8 cellular contexts compared by ENCODE assay signal in the genomic region with DNA sequence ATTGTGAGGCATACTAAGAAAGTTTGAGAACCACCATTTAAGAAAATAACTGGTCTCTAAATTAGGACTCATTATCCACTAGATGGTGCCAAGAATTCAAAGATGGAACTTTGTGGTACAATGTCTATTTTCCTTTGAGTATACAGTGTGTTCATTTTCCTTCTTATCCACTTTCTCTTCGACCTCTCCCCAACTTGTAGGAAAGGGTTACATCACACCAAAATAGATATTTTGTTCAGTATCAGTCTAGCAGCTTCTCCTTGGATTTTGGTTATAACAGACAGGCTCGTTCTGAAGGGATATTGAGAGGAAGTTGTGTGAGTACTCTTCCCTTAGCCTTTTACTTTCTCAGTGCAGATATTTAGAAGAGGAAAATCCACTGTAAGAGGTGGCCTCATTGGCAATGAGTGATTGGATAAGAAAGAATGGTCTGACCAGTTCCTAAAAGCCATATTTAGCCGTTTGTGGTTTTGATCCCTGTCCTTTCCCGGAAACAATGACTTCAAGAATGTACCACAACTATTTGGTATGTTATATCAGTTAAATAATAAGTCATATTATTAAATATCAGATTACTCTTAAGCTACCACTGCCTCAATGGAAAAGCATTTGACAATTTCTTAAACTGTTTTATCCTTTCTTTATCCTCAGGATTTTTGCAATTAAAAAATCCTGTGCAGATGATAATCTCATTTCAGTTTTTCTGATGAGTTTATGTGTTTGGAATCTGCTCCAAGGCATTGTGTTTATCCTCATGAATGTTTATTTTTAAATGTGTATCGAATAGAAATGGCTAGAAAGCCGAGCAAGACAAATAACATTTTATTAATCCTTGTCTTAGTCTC.
A peak's percentile ranks its signal among the peaks of the same experiment; 100 is the strongest.
DNase-seq lines count a peak whose midpoint lies in the region; ATAC-seq and TF ChIP-seq lines count a peak whose summit lies in the region.

No MANE protein-coding gene starts in this region.

- H3K9me3 Mint-ChIP-seq in GM23338 (no peaks in the 10 kb centered on the region), immature natural killer cell (no peaks in the 10 kb centered on the region)

- H3K79me2 ChIP-seq in GM23338 (replicated peaks; ENCODE audit: insufficient read depth), result no peaks in the 10 kb centered on the region

- H3K4me1 ChIP-seq in GM23338 (ENCODE audit: insufficient read depth) (peaks cover 7% of the 10 kb centered on the region), body of pancreas (no peaks in the 10 kb centered on the region), spleen (peaks cover 0 to 9% (median 6%) of the 10 kb centered on the region in 6 donors)

- no peaks in the 10 kb centered on the region; the same call in 1 of the 2 replicates for H3K9me2 ChIP-seq in GM23338 (ENCODE audit: insufficient read depth)

- no peak overlapping the region for H3K27ac ChIP-seq in GM23338 (ENCODE audit: low read depth)
- H3K27ac ChIP-seq in body of pancreas, result peak overlapping the region in 2 of 4 donors; percentile 20 to 49
- H3K27ac ChIP-seq in spleen, result peak overlapping the region in 5 of 8 donors; percentile 29 to 53 (median 29)

- DNase-seq in D341Med (ENCODE audit: low spot score) (peak; percentile 34), GM23338 (ENCODE audit: low spot score) (peak; percentile 45), NCI-H748 treated with DMSO at 0.1 percent for 48 hours (lab: John Stamatoyannopoulos, UW) (peak; percentile 34), body of pancreas (no peak), immature natural killer cell (peak in 2 of 3 donors; percentile 26 to 41), spleen (no peak), iPS-NIHi7 (ENCODE audit: extremely low spot score) (no peak)

- H4K20me1 ChIP-seq in GM23338 (replicated peaks; ENCODE audit: insufficient read depth), result no peaks in the 10 kb centered on the region

- H3K36me3 ChIP-seq in GM23338 (ENCODE audit: insufficient read depth) (no peaks in the 10 kb centered on the region), body of pancreas (replicated peaks in 1 of 2; ENCODE audit: insufficient read depth in 1 of 2, low read depth in 2 of 2) (no peaks in the 10 kb centered on the region), spleen (no peaks in the 10 kb centered on the region)

- H3K4me1 Mint-ChIP-seq in GM23338, result peaks cover 21% of the 10 kb centered on the region
- peaks cover 13 to 19% of the 10 kb centered on the region in 2 donors for H3K4me1 Mint-ChIP-seq in immature natural killer cell

- no peak overlapping the region for H3K4me2 ChIP-seq in GM23338

- ATAC-seq in GM23338 (no peak), body of pancreas (peak; percentile 79), HG03460 (IDR thresholded peaks at IDR 0.05; ENCODE audit: unreplicated experiment) (no peak)

- H3K27ac Mint-ChIP-seq in GM23338 (peak overlapping the region; percentile 3; the same call in 1 of the 2 replicates), immature natural killer cell (peak overlapping the region in 2 of 6 donors; percentile 10 to 14)

- H3K9me3 ChIP-seq in body of pancreas, result no peaks in the 10 kb centered on the region
- no peaks in the 10 kb centered on the region for H3K9me3 ChIP-seq in spleen

- no peaks in the 10 kb centered on the region for H3F3A ChIP-seq in GM23338 (replicated peaks; ENCODE audit: low read depth)

- H3K4me3 ChIP-seq in GM23338 (no peak overlapping the region), body of pancreas (no peak overlapping the region), spleen (peak overlapping the region in 1 of 8 donors; percentile 41)

- intact Hi-C loops in body of pancreas (cut with DNase I), result loop anchor here (5.0 kb wide), 1 partner anchor 183 kb away; no protein-coding TSS in a partner anchor
- intact Hi-C loops in spleen (cut with DNase I; ENCODE audit: low total_unique reads), result loop anchor here (5.0 kb wide), 1 partner anchor 183 kb away; no protein-coding TSS in a partner anchor

- 43 to 47% methylated on average over 6 of the region's 6 CpGs for WGBS in body of pancreas, 2 donors
- WGBS in spleen, 5 donors, result 33 to 40% (median 35%) methylated on average over 6 of the region's 6 CpGs

- H3K4me3 Mint-ChIP-seq in GM23338, result no peak overlapping the region
- peak overlapping the region in 4 of 5 donors; percentile 3 to 68 (median 40) for H3K4me3 Mint-ChIP-seq in immature natural killer cell

- H3K27me3 Mint-ChIP-seq in GM23338 (ENCODE audit: insufficient read depth, low read depth, poor library complexity) (no peaks in the 10 kb centered on the region), immature natural killer cell (ENCODE audit: low read depth in 3 of 3) (peaks cover 0 to 7% (median 0%) of the 10 kb centered on the region in 3 donors)

- H3K36me3 Mint-ChIP-seq in GM23338 (ENCODE audit: low read depth) (no peaks in the 10 kb centered on the region), immature natural killer cell (no peaks in the 10 kb centered on the region)

- TF ChIP-seq CTCF in GM23338 (conservative IDR thresholded peaks at IDR 0.05; ENCODE audit: low read depth in 2 of 2) (peak; percentile 61 to 69), body of pancreas (IDR thresholded peaks at IDR 0.05) (peak; percentile 30 to 79 (median 72)), spleen (IDR thresholded peaks at IDR 0.05 in 8 of 11, conservative IDR thresholded peaks at IDR 0.05 in 3 of 11) (peak in 9 of 11 experiments; percentile 24 to 67 (median 43))

- no peak for TF ChIP-seq POLR2A in body of pancreas (IDR thresholded peaks at IDR 0.05)
- TF ChIP-seq POLR2A in spleen (IDR thresholded peaks at IDR 0.05), result no peak

- H3K27me3 ChIP-seq in GM23338 (ENCODE audit: insufficient read depth) (no peaks in the 10 kb centered on the region), body of pancreas (no peaks in the 10 kb centered on the region), spleen (replicated peaks in 1 of 7) (no peaks in the 10 kb centered on the region)

- H2AFZ ChIP-seq in GM23338, result peak overlapping the region; percentile 9; the same call in 1 of the 2 replicates

TF ChIP-seq in GM23338, 12 proteins besides CTCF, POLR2A, EP300 and RAD21 (continues in another document):
- no peak for TF ChIP-seq EZH2phosphoT487 (IDR thresholded peaks at IDR 0.05; ENCODE audit: unreplicated experiment)
- TF ChIP-seq JUNB (IDR thresholded peaks at IDR 0.05; ENCODE audit: unreplicated experiment), result no peak
- no peak for TF ChIP-seq CREB1 (CRISPR knock-in tag; IDR thresholded peaks at IDR 0.05; ENCODE audit: low read depth)
- TF ChIP-seq EZH2 (IDR thresholded peaks at IDR 0.05; ENCODE audit: low read depth, unreplicated experiment), result no peak
- TF ChIP-seq, protein P1, sequence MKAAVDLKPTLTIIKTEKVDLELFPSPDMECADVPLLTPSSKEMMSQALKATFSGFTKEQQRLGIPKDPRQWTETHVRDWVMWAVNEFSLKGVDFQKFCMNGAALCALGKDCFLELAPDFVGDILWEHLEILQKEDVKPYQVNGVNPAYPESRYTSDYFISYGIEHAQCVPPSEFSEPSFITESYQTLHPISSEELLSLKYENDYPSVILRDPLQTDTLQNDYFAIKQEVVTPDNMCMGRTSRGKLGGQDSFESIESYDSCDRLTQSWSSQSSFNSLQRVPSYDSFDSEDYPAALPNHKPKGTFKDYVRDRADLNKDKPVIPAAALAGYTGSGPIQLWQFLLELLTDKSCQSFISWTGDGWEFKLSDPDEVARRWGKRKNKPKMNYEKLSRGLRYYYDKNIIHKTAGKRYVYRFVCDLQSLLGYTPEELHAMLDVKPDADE (IDR thresholded peaks at IDR 0.05), result no peak
- no peak for TF ChIP-seq ZNF114 (CRISPR knock-in tag; IDR thresholded peaks at IDR 0.05)
- no peak for TF ChIP-seq REST (IDR thresholded peaks at IDR 0.05; ENCODE audit: unreplicated experiment)
- TF ChIP-seq STAT1 (IDR thresholded peaks at IDR 0.05; ENCODE audit: unreplicated experiment), result no peak
- TF ChIP-seq POLR2AphosphoS5 (IDR thresholded peaks at IDR 0.05; ENCODE audit: low read depth), result no peak

Comparison
In these comparisons a context has a peak if more than half of its experiments do, and no peak if none do; other contexts are left out.
1. DNase-seq: peak in D341Med (single experiment), GM23338 (single experiment), NCI-H748 treated with DMSO at 0.1 percent for 48 hours (single experiment) and immature natural killer cell (2 of 3); none in body of pancreas (0 of 4), spleen (single experiment) and iPS-NIHi7 (single experiment).
2. Peak in every context shown above with its lines, with median percentiles within 50 percentile points of each other: CTCF ChIP-seq.